Comparison of ENCODE assay signal across 10 cellular contexts in the genomic region with DNA sequence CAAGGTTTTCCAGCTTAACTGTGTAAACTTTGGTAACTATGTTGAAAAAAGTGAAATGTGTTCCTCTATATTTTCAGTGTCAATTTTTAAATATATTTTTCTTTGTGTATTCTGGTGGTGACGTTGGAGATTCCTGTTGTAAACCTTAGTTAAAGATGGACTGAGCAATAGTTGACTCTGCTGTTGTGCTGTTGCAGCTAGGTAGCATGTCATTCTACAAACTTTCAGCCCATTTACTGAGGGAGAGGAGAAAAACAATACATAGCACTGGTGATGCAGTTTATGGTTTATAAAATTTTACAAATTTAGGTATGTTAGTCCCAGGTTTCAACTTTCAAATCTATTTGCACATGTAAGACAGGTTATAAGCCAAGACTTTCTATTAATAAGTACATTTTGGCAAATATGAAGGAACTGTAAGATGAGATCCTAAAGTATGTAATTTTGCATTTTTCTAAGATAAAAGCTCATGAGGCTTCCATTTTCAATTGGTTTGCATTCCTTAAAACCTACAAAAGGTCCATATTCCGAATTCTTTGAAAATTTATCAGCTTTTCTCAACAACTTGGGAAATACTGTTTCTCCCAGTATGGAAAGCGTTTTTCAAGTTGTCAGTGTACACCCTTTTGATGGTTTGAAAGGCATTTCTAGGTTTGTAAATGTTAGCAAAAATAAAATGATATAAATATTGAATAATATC. TPM values are rescaled to one million over a fixed set of nuclear protein-coding genes. Genes with fewer than 3 reads are reported as not detected.
DNase-seq lines count a peak whose midpoint lies in the region; ATAC-seq and TF ChIP-seq lines count a peak whose summit lies in the region.
"Had no signal": no experiment of that assay in that cellular context is flagged by ENCODE, and none has a peak within 500 bp of the region (broad histone marks: within the 10 kb centered on the region; RNA-seq: fewer than 3 reads in every experiment).

No MANE protein-coding gene starts in this region.

- H3K27ac Mint-ChIP-seq in activated CD4-positive, alpha-beta T cell treated with anti-CD3 and anti-CD28 coated beads, Interleukin-2, amount 10 ng/mL, durations not matched to agents 24 days and 14 days: peak overlapping the region; percentile 98
- peak overlapping the region; percentile 83 for H3K27ac Mint-ChIP-seq in activated CD4-positive, alpha-beta memory T cell treated with anti-CD3 and anti-CD28 coated beads, Interleukin-2, amount 10 ng/mL, durations not matched to agents 7 days and 5 days
- peak overlapping the region; percentile 77 for H3K27ac Mint-ChIP-seq in stimulated activated memory B cell treated with anti-CD40 and anti-IgM and Interleukin-4, amounts not matched to agents 10 μg/mL and 1 μg/mL and 100 μg/mL, for 72 hours

- intact Hi-C loops in activated CD4-positive, alpha-beta T cell treated with anti-CD3 and anti-CD28 coated beads, Interleukin-2, amount 10 ng/mL, durations not matched to agents 24 days and 14 days (cut with micrococcal nuclease): no loop called here
- intact Hi-C loops in ascending aorta (cut with DNase I): no loop called here

- H3K4me1 Mint-ChIP-seq in activated CD4-positive, alpha-beta T cell treated with anti-CD3 and anti-CD28 coated beads, Interleukin-2, amount 10 ng/mL, durations not matched to agents 24 days and 14 days: peaks cover 67% of the 10 kb centered on the region
- peaks cover 55% of the 10 kb centered on the region for H3K4me1 Mint-ChIP-seq in activated CD4-positive, alpha-beta memory T cell treated with anti-CD3 and anti-CD28 coated beads, Interleukin-2, amount 10 ng/mL, durations not matched to agents 7 days and 5 days
- peaks cover 24% of the 10 kb centered on the region for H3K4me1 Mint-ChIP-seq in stimulated activated memory B cell treated with anti-CD40 and anti-IgM and Interleukin-4, amounts not matched to agents 10 μg/mL and 1 μg/mL and 100 μg/mL, for 72 hours

- peaks cover 52% of the 10 kb centered on the region for H3K36me3 Mint-ChIP-seq in activated CD4-positive, alpha-beta T cell treated with anti-CD3 and anti-CD28 coated beads, Interleukin-2, amount 10 ng/mL, durations not matched to agents 24 days and 14 days (ENCODE audit: low read depth)
- peaks cover 25% of the 10 kb centered on the region for H3K36me3 Mint-ChIP-seq in activated CD4-positive, alpha-beta memory T cell treated with anti-CD3 and anti-CD28 coated beads, Interleukin-2, amount 10 ng/mL, durations not matched to agents 7 days and 5 days (ENCODE audit: low read depth)
- H3K36me3 Mint-ChIP-seq in stimulated activated memory B cell treated with anti-CD40 and anti-IgM and Interleukin-4, amounts not matched to agents 10 μg/mL and 1 μg/mL and 100 μg/mL, for 72 hours: no peaks in the 10 kb centered on the region

- no peak for DNase-seq in activated CD4-positive, alpha-beta T cell treated with anti-CD3 and anti-CD28 coated beads, Interleukin-2, amount 10 ng/mL, durations not matched to agents 24 days and 14 days
- no peak for DNase-seq in activated CD4-positive, alpha-beta T cell treated with anti-CD3 and anti-CD28 coated beads, Interleukin-2, amount 50 U/mL, for 48 hours
- no peak for DNase-seq in activated CD4-positive, alpha-beta memory T cell treated with anti-CD3 and anti-CD28 coated beads, Interleukin-2, amount 10 ng/mL, durations not matched to agents 7 days and 5 days
- DNase-seq in iPS-NIHi11 (ENCODE audit: low spot score) (no peak), epidermal melanocyte (ENCODE audit: insufficient read length, low spot score) (no peak), ascending aorta (ENCODE audit: low spot score in 2 of 2) (no peak)
- DNase-seq: C1 segment of cervical spinal cord, retina had no signal

- H3K9me3 ChIP-seq in iPS-15b (ENCODE audit: control insufficient read depth, insufficient read depth, low read length): no peaks in the 10 kb centered on the region
- H3K9me3 ChIP-seq in ascending aorta: no peaks in the 10 kb centered on the region

- H3K4me3 ChIP-seq in iPS-15b (ENCODE audit: low read depth, low read length) (peak overlapping the region; percentile 86), ascending aorta (peak overlapping the region in 1 of 2 donors; percentile 74)

- no peaks in the 10 kb centered on the region for H3K9me3 Mint-ChIP-seq in activated CD4-positive, alpha-beta T cell treated with anti-CD3 and anti-CD28 coated beads, Interleukin-2, amount 10 ng/mL, durations not matched to agents 24 days and 14 days
- no peaks in the 10 kb centered on the region for H3K9me3 Mint-ChIP-seq in activated CD4-positive, alpha-beta memory T cell treated with anti-CD3 and anti-CD28 coated beads, Interleukin-2, amount 10 ng/mL, durations not matched to agents 7 days and 5 days
- H3K9me3 Mint-ChIP-seq in stimulated activated memory B cell treated with anti-CD40 and anti-IgM and Interleukin-4, amounts not matched to agents 10 μg/mL and 1 μg/mL and 100 μg/mL, for 72 hours: no peaks in the 10 kb centered on the region

- peaks cover 3% of the 10 kb centered on the region for H3K27me3 Mint-ChIP-seq in activated CD4-positive, alpha-beta T cell treated with anti-CD3 and anti-CD28 coated beads, Interleukin-2, amount 10 ng/mL, durations not matched to agents 24 days and 14 days
- peaks cover 21% of the 10 kb centered on the region for H3K27me3 Mint-ChIP-seq in activated CD4-positive, alpha-beta memory T cell treated with anti-CD3 and anti-CD28 coated beads, Interleukin-2, amount 10 ng/mL, durations not matched to agents 7 days and 5 days
- peaks cover 46% of the 10 kb centered on the region for H3K27me3 Mint-ChIP-seq in stimulated activated memory B cell treated with anti-CD40 and anti-IgM and Interleukin-4, amounts not matched to agents 10 μg/mL and 1 μg/mL and 100 μg/mL, for 72 hours

- no peak for ATAC-seq in stimulated activated memory B cell treated with anti-CD40 and anti-IgM and Interleukin-4, amounts not matched to agents 10 μg/mL and 1 μg/mL and 100 μg/mL, for 72 hours

- POLR2A ChIA-PET in activated CD4-positive, alpha-beta memory T cell treated with anti-CD3 and anti-CD28 coated beads, Interleukin-2, amount 10 ng/mL, durations not matched to agents 7 days and 5 days (lab: Charles Lee): interaction anchor here (1.1 to 3.8 kb wide), 8 partner anchors 11 to 76 kb away, joined by 3 to 25 read pairs (median 6); a partner anchor contains a TSS

- no peak overlapping the region for H3K9ac ChIP-seq in iPS-15b (ENCODE audit: low read depth, low read length)

- no peak for TF ChIP-seq CTCF in ascending aorta (IDR thresholded peaks at IDR 0.05)

- no peak overlapping the region for H3K27ac ChIP-seq in ascending aorta

- H3K36me3 ChIP-seq in iPS-15b (ENCODE audit: control insufficient read depth, insufficient read depth, low read length) (no peaks in the 10 kb centered on the region), ascending aorta (no peaks in the 10 kb centered on the region)

- no peaks in the 10 kb centered on the region for H3K4me1 ChIP-seq in iPS-15b (ENCODE audit: control insufficient read depth, insufficient read depth, low read length)
- peaks cover 2 to 9% of the 10 kb centered on the region in 2 donors for H3K4me1 ChIP-seq in ascending aorta

- H3K27me3 ChIP-seq in iPS-15b (ENCODE audit: control insufficient read depth, insufficient read depth, low read length) (peaks cover 14% of the 10 kb centered on the region), ascending aorta (no peaks in the 10 kb centered on the region)

- H3K4me3 Mint-ChIP-seq in activated CD4-positive, alpha-beta T cell treated with anti-CD3 and anti-CD28 coated beads, Interleukin-2, amount 10 ng/mL, durations not matched to agents 24 days and 14 days: peak overlapping the region; percentile 90
- peak overlapping the region; percentile 90 for H3K4me3 Mint-ChIP-seq in activated CD4-positive, alpha-beta memory T cell treated with anti-CD3 and anti-CD28 coated beads, Interleukin-2, amount 10 ng/mL, durations not matched to agents 7 days and 5 days
- H3K4me3 Mint-ChIP-seq in stimulated activated memory B cell treated with anti-CD40 and anti-IgM and Interleukin-4, amounts not matched to agents 10 μg/mL and 1 μg/mL and 100 μg/mL, for 72 hours: peak overlapping the region; percentile 94

- CTCF ChIA-PET in activated CD4-positive, alpha-beta memory T cell treated with anti-CD3 and anti-CD28 coated beads, Interleukin-2, amount 10 ng/mL, durations not matched to agents 7 days and 5 days (lab: Charles Lee): interaction anchor here (0.7 to 6.1 kb wide), 8 partner anchors 31 to 90 kb away, joined by 3 to 49 read pairs (median 6); no protein-coding TSS in a partner anchor

RNA-seq across cellular contexts. Expression of a gene that starts 1.5 kb away (rescaled TPM):
- 258 and 272 TPM in 2 replicates for total RNA-seq in activated CD4-positive, alpha-beta T cell treated with anti-CD3 and anti-CD28 coated beads, Interleukin-2, amount 10 ng/mL, durations not matched to agents 24 days and 14 days
- total RNA-seq in activated CD4-positive, alpha-beta memory T cell treated with anti-CD3 and anti-CD28 coated beads, Interleukin-2, amount 10 ng/mL, durations not matched to agents 7 days and 5 days: 10 to 100 TPM; 49.6 to 53.2 TPM
- 16.6 TPM for total RNA-seq in ascending aorta
